ENCODE assay signal across 25 cellular contexts in the genomic region with DNA sequence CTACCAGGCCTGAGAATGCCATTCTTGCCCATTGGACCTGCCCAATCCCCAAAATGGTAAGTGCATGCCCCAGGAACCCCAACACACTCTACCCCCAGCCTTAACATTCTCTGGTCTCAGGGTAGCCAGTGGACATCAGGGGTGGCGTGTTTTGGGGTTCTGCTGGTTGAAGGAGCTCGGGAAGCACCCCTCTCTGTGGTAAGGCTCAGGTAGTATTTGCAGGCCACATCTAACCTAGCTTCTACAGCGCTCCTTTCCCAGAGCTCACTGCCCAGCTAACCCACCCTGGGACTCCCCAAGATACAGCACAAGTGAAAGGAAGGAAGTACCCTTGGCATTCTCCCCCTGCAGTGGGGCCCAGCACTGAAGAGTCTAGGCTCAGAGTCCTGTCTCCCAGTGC. TPM values are rescaled to one million over a fixed set of nuclear protein-coding genes. Genes with fewer than 3 reads are reported as not detected.
DNase-seq lines count a peak whose midpoint lies in the region; ATAC-seq and TF ChIP-seq lines count a peak whose summit lies in the region.
"Had no signal": no experiment of that assay in that cellular context is flagged by ENCODE, and none has a peak within 500 bp of the region (broad histone marks: within the 10 kb centered on the region; RNA-seq: fewer than 3 reads in every experiment).

No MANE protein-coding gene starts in this region.

- no peaks in the 10 kb centered on the region for H3K79me2 ChIP-seq in GM23248 (ENCODE audit: insufficient read depth)

- 38% methylated on average over 3 of the region's 3 CpGs for WGBS in GM23248 (ENCODE audit: low coverage in 1 of 2, low lambda C conversion rate in 2 of 2, missing lambda C conversion rate in 2 of 2), 2 experiments

- no TSS peak for BruUV-seq in Caco-2 (replicated peaks; lab: Mats Ljungman, UMichigan)

- H3K36me3 Mint-ChIP-seq in Caco-2 (ENCODE audit: insufficient read depth, unreplicated experiment) (peaks cover 60% of the 10 kb centered on the region), chondrocyte (ENCODE audit: low read depth) (peaks cover 5% of the 10 kb centered on the region)
- H3K36me3 Mint-ChIP-seq in stimulated activated effector memory CD8-positive, alpha-beta T cell treated with anti-CD3 and anti-CD28 coated beads, Interleukin-12 subunit alpha, Interleukin-12 subunit beta, amount 100 ng/mL, for 72 hours, result no peaks in the 10 kb centered on the region
- H3K36me3 Mint-ChIP-seq: CD8-positive, alpha-beta T cell had no signal

- H3K9me3 Mint-ChIP-seq in Caco-2 (ENCODE audit: unreplicated experiment) (peaks cover 10% of the 10 kb centered on the region), chondrocyte (ENCODE audit: low read depth) (no peaks in the 10 kb centered on the region)
- no peaks in the 10 kb centered on the region for H3K9me3 Mint-ChIP-seq in stimulated activated effector memory CD8-positive, alpha-beta T cell treated with anti-CD3 and anti-CD28 coated beads, Interleukin-12 subunit alpha, Interleukin-12 subunit beta, amount 100 ng/mL, for 72 hours
- H3K9me3 Mint-ChIP-seq: CD4-positive, alpha-beta T cell; CD8-positive, alpha-beta T cell had no signal

- TF ChIP-seq CTCF in Caco-2 (IDR thresholded peaks at IDR 0.05; ENCODE audit: insufficient read depth in 1 of 2, low read depth in 1 of 2, low read length in 1 of 2, severe bottlenecking in 1 of 2, unreplicated experiment in 1 of 2) (no peak), coronary artery (IDR thresholded peaks at IDR 0.05) (no peak), chondrocyte (IDR thresholded peaks at IDR 0.05) (no peak), foreskin keratinocyte (conservative IDR thresholded peaks at IDR 0.05) (no peak)

- H3K4me1 Mint-ChIP-seq in Caco-2 (ENCODE audit: low read depth, unreplicated experiment) (peaks cover 27% of the 10 kb centered on the region), chondrocyte (ENCODE audit: low read depth) (no peaks in the 10 kb centered on the region)
- H3K4me1 Mint-ChIP-seq in stimulated activated effector memory CD8-positive, alpha-beta T cell treated with anti-CD3 and anti-CD28 coated beads, Interleukin-12 subunit alpha, Interleukin-12 subunit beta, amount 100 ng/mL, for 72 hours, result no peaks in the 10 kb centered on the region
- H3K4me1 Mint-ChIP-seq: B cell had no signal

- in situ Hi-C loops in GM23248 (cut with MboI), result no loop called here

- H3K9me2 ChIP-seq in GM23248 (ENCODE audit: insufficient read depth), result no peaks in the 10 kb centered on the region

- H3K27ac Mint-ChIP-seq in Caco-2 (ENCODE audit: unreplicated experiment), result peak overlapping the region; percentile 68
- H3K27ac Mint-ChIP-seq in stimulated activated effector memory CD8-positive, alpha-beta T cell treated with anti-CD3 and anti-CD28 coated beads, Interleukin-12 subunit alpha, Interleukin-12 subunit beta, amount 100 ng/mL, for 72 hours, result no peak overlapping the region
- H3K27ac Mint-ChIP-seq in chondrocyte (ENCODE audit: unreplicated experiment), result no peak overlapping the region
- H3K27ac Mint-ChIP-seq: B cell; CD4-positive, alpha-beta T cell; CD8-positive, alpha-beta T cell had no signal

- H3K27me3 Mint-ChIP-seq in Caco-2 (ENCODE audit: insufficient read depth, unreplicated experiment) (no peaks in the 10 kb centered on the region), chondrocyte (ENCODE audit: low read depth) (peaks cover 11% of the 10 kb centered on the region)
- H3K27me3 Mint-ChIP-seq: B cell; CD4-positive, alpha-beta T cell had no signal

- ATAC-seq in stimulated activated effector memory CD8-positive, alpha-beta T cell treated with anti-CD3 and anti-CD28 coated beads, Interleukin-12 subunit alpha, Interleukin-12 subunit beta, amount 100 ng/mL, for 72 hours, result peak; percentile 33
- no peak for ATAC-seq in foreskin keratinocyte
- ATAC-seq: A549; CD8-positive, alpha-beta T cell; GM12878 had no signal

- no peaks in the 10 kb centered on the region for H3K9me3 ChIP-seq in Caco-2
- no peaks in the 10 kb centered on the region for H3K9me3 ChIP-seq in GM23248 (ENCODE audit: low read depth)
- H3K9me3 ChIP-seq: A549; BLaER1 treated with 17β-estradiol and CSF1 and Interleukin-3, amounts not matched to agents 10 nM and 100 nM had no signal

- no peaks in the 10 kb centered on the region for H3F3A ChIP-seq in GM23248 (ENCODE audit: insufficient read depth)

- DNase-seq in Caco-2, result no peak
- DNase-seq in coronary artery (ENCODE audit: low spot score), result peak; percentile 40
- peak; percentile 18 for DNase-seq in islet precursor cell
- DNase-seq in stimulated activated effector memory CD8-positive, alpha-beta T cell treated with anti-CD3 and anti-CD28 coated beads, Interleukin-12 subunit alpha, Interleukin-12 subunit beta, amount 100 ng/mL, for 72 hours (ENCODE audit: low spot score in 2 of 2), result no peak
- no peak for DNase-seq in chondrocyte (ENCODE audit: low spot score)
- DNase-seq in foreskin keratinocyte, result no peak
- DNase-seq in GM23248, result no peak
- DNase-seq: AML-193; CD4-positive, alpha-beta T cell; CD8-positive, alpha-beta T cell; DMS 273 treated with DMSO at 0.1 percent for 48 hours; DMS153; DMS53; DMS79; DND-41; EL; GDM1 had no signal

- H3K27me3 ChIP-seq in Caco-2 (replicated peaks; ENCODE audit: control insufficient read depth, insufficient read depth, low read length) (no peaks in the 10 kb centered on the region), foreskin keratinocyte (no peaks in the 10 kb centered on the region), GM23248 (replicated peaks; ENCODE audit: insufficient read depth) (no peaks in the 10 kb centered on the region)
- H3K27me3 ChIP-seq: BLaER1 treated with 17β-estradiol and CSF1 and Interleukin-3, amounts not matched to agents 10 nM and 100 nM had no signal

- H2AFZ ChIP-seq in GM23248, result no peak overlapping the region

- peaks cover 81% of the 10 kb centered on the region for H3K4me1 ChIP-seq in Caco-2
- peaks cover 11% of the 10 kb centered on the region for H3K4me1 ChIP-seq in foreskin keratinocyte
- H3K4me1 ChIP-seq in GM23248 (ENCODE audit: insufficient read depth), result no peaks in the 10 kb centered on the region
- H3K4me1 ChIP-seq: A549; BLaER1 treated with 17β-estradiol and CSF1 and Interleukin-3, amounts not matched to agents 10 nM and 100 nM had no signal

- no peak overlapping the region for H3K27ac ChIP-seq in coronary artery
- H3K27ac ChIP-seq in foreskin keratinocyte, result no peak overlapping the region
- H3K27ac ChIP-seq in GM23248, result no peak overlapping the region
- H3K27ac ChIP-seq: 22Rv1; A549; BLaER1 treated with 17β-estradiol and CSF1 and Interleukin-3, amounts not matched to agents 10 nM and 100 nM; C4-2B had no signal

- peaks cover 2% of the 10 kb centered on the region; the same call in 1 of the 2 replicates for H3K36me3 ChIP-seq in Caco-2 (ENCODE audit: control insufficient read depth, insufficient read depth, low read length)
- H3K36me3 ChIP-seq in GM23248 (ENCODE audit: low read depth), result no peaks in the 10 kb centered on the region
- H3K36me3 ChIP-seq: BLaER1 treated with 17β-estradiol and CSF1 and Interleukin-3, amounts not matched to agents 10 nM and 100 nM had no signal

- intact Hi-C loops in Caco-2 (cut with micrococcal nuclease; ENCODE audit: unreplicated experiment), result loop anchor here (2.0 to 10.0 kb wide), 2 partner anchors 277 to 397 kb away; partner anchors contain the start of gene CLSTN2

- H4K20me1 ChIP-seq in GM23248 (ENCODE audit: insufficient read depth), result no peaks in the 10 kb centered on the region
- H4K20me1 ChIP-seq: BLaER1 treated with 17β-estradiol and CSF1 and Interleukin-3, amounts not matched to agents 10 nM and 100 nM had no signal

- H3K4me2 ChIP-seq in GM23248 (ENCODE audit: unreplicated experiment), result no peak overlapping the region
- H3K4me2 ChIP-seq: A549; BLaER1 treated with 17β-estradiol and CSF1 and Interleukin-3, amounts not matched to agents 10 nM and 100 nM had no signal

- POLR2A ChIA-PET in Caco-2 (lab: Charles Lee), result no interaction called here

- H3K4me3 ChIP-seq in Caco-2 (ENCODE audit: low read depth, low read length) (no peak overlapping the region), coronary artery (no peak overlapping the region), GM23248 (no peak overlapping the region)
- H3K4me3 ChIP-seq: A549; BLaER1 treated with 17β-estradiol and CSF1 and Interleukin-3, amounts not matched to agents 10 nM and 100 nM; GM12878 had no signal

- no peak overlapping the region for H3K9ac ChIP-seq in GM23248
- H3K9ac ChIP-seq: BLaER1 treated with 17β-estradiol and CSF1 and Interleukin-3, amounts not matched to agents 10 nM and 100 nM had no signal

- H3K4me3 Mint-ChIP-seq in Caco-2 (ENCODE audit: unreplicated experiment) (peak overlapping the region; percentile 34), chondrocyte (ENCODE audit: unreplicated experiment) (no peak overlapping the region)
- H3K4me3 Mint-ChIP-seq in stimulated activated effector memory CD8-positive, alpha-beta T cell treated with anti-CD3 and anti-CD28 coated beads, Interleukin-12 subunit alpha, Interleukin-12 subunit beta, amount 100 ng/mL, for 72 hours, result no peak overlapping the region
- H3K4me3 Mint-ChIP-seq: B cell; CD4-positive, alpha-beta T cell; CD8-positive, alpha-beta T cell had no signal

- CTCF ChIA-PET in Caco-2 (lab: Charles Lee), result no interaction called here

RNA-seq across cellular contexts. Expression of gene NMNAT3, which starts 19.8 kb away (rescaled TPM):
- total RNA-seq in Caco-2 (2022), result 17.5 and 17.6 TPM in 2 replicates
- 2.0 to 2.7 TPM (median 2.0 TPM) in 3 replicates for total RNA-seq in chondrocyte
- 1.5 and 1.6 TPM in 2 replicates for total RNA-seq in foreskin keratinocyte
- 0.93 and 1.0 TPM in 2 replicates for polyA plus RNA-seq in foreskin keratinocyte
- not detected in 2 replicates for total RNA-seq in GM23248 (2014; rRNA removed; shearing (Covaris generic))
- not detected in 2 replicates for polyA plus RNA-seq in GM23248 (2016; fragmentation: Nextera tagmentation; extraction: Ambion mirVana)
- total RNA-seq: A172, G401 had no signal

Comparison
In these comparisons a context has a peak if more than half of its experiments do, and no peak if none do; other contexts are left out.
1. DNase-seq: peak in coronary artery (single experiment) and islet precursor cell (single experiment); none in Caco-2 (0 of 2), stimulated activated effector memory CD8-positive, alpha-beta T cell treated with anti-CD3 and anti-CD28 coated beads, Interleukin-12 subunit alpha, Interleukin-12 subunit beta, amount 100 ng/mL, for 72 hours (0 of 2), chondrocyte (single experiment), foreskin keratinocyte (0 of 2) and GM23248 (single experiment).